12 cellular contexts compared by ENCODE assay signal in genomic region chr7:39085590-39086049, GRCh38.
DNase-seq lines count a peak whose midpoint lies in the region; ATAC-seq, FAIRE-seq and TF ChIP-seq lines count a peak whose summit lies in the region.
"Had no signal": no experiment of that assay in that cellular context is flagged by ENCODE, and none has a peak within 500 bp of the region (broad histone marks: within the 10 kb centered on the region; RNA-seq: fewer than 3 reads in every experiment).

No MANE protein-coding gene starts in this region.

- no peaks in the 10 kb centered on the region for H3K4me1 ChIP-seq in K562 (replicated peaks in 1 of 2; ENCODE audit: control insufficient read depth in 2 of 2, insufficient read depth in 2 of 2, low read length in 2 of 2)
- no peaks in the 10 kb centered on the region for H3K4me1 ChIP-seq in keratinocyte (ENCODE audit: control insufficient read depth, extremely low read depth, insufficient read depth, low read length)
- H3K4me1 ChIP-seq in naive thymus-derived CD4-positive, alpha-beta T cell (ENCODE audit: control insufficient read depth in 2 of 2, insufficient read depth in 2 of 2, low read length in 2 of 2): no peaks in the 10 kb centered on the region
- H3K4me1 ChIP-seq: gastrocnemius medialis had no signal

- H3K27ac ChIP-seq in K562 (ENCODE audit: extremely low read depth, low read depth, low read length) (no peak overlapping the region), keratinocyte (ENCODE audit: control insufficient read depth, insufficient read depth, low read length) (no peak overlapping the region)
- H3K27ac ChIP-seq in naive thymus-derived CD4-positive, alpha-beta T cell (ENCODE audit: low read depth, low read length): no peak overlapping the region
- H3K27ac ChIP-seq: gastrocnemius medialis had no signal

- H3K9ac ChIP-seq in K562 (ENCODE audit: insufficient read depth in 1 of 2, low read depth in 2 of 2, low read length in 2 of 2) (no peak overlapping the region), keratinocyte (ENCODE audit: control insufficient read depth, extremely low read depth, insufficient read depth, low read length) (no peak overlapping the region)

- peaks cover 10 to 25% (median 21%) of the 10 kb centered on the region in 5 donors for H3K27me3 Mint-ChIP-seq in naive thymus-derived CD4-positive, alpha-beta T cell

- H3K4me2 ChIP-seq in K562 (ENCODE audit: insufficient read depth, low read length) (peak overlapping the region; percentile 28; the same call in 1 of the 2 replicates), keratinocyte (ENCODE audit: control insufficient read depth, extremely low read depth, insufficient read depth, low read depth, low read length) (no peak overlapping the region)

- no peak for TF ChIP-seq EP300 in K562 (IDR thresholded peaks at IDR 0.05; ENCODE audit: low read length)

- H3K9me3 Mint-ChIP-seq in naive thymus-derived CD4-positive, alpha-beta T cell: peaks cover 0 to 5% (median 0%) of the 10 kb centered on the region in 11 donors
- H3K9me3 Mint-ChIP-seq: IgD-negative memory B cell had no signal

- DNase-seq in NCI-H1417 (lab: John Stamatoyannopoulos, UW): peak; percentile 81 to 96 (median 86)
- peak in 1 of 4 experiments; percentile 6 for DNase-seq in K562 (ENCODE audit: extremely low read depth in 1 of 4, low spot score in 3 of 4)
- no peak for DNase-seq in keratinocyte (ENCODE audit: low read depth, low spot score)
- DNase-seq in superior temporal gyrus (ENCODE audit: extremely low spot score): peak; percentile 46
- no peak for DNase-seq in naive thymus-derived CD4-positive, alpha-beta T cell
- no peak for DNase-seq in stimulated activated CD4-positive, alpha-beta T cell treated with anti-CD3 and anti-CD28 coated beads, Interleukin-4, amount 100 ng/mL, for 1 hour
- DNase-seq: activated naive CD4-positive, alpha-beta T cell; gastrocnemius medialis; SW 1271 had no signal

- H4K20me1 ChIP-seq in K562 (replicated peaks; ENCODE audit: control insufficient read depth, insufficient read depth, low read length) (no peaks in the 10 kb centered on the region), keratinocyte (ENCODE audit: control insufficient read depth, extremely low read depth, insufficient read depth, low read length) (no peaks in the 10 kb centered on the region)

- dilution Hi-C loops in keratinocyte (cut with MboI; ENCODE audit: extremely low pct_ligation_motif_present, low sequenced_read_pairs): no loop called here

- H2AFZ ChIP-seq in K562 (ENCODE audit: low read depth, low read length): no peak overlapping the region
- H2AFZ ChIP-seq in keratinocyte (ENCODE audit: control insufficient read depth, low read length): peak overlapping the region; percentile 44

- WGBS in K562 (ENCODE audit: insufficient coverage, low coverage, missing lambda C conversion rate): 5% methylated on average over 8 of the region's 11 CpGs

- FAIRE-seq in K562 (lab: Jason Lieb, UNC): no peak
- FAIRE-seq in keratinocyte (lab: Jason Lieb, UNC): no peak

- H3K9me3 ChIP-seq in K562 (replicated peaks; ENCODE audit: control insufficient read depth, insufficient read depth, low read depth, low read length) (no peaks in the 10 kb centered on the region), keratinocyte (ENCODE audit: control insufficient read depth, low read depth, low read length) (no peaks in the 10 kb centered on the region)
- H3K9me3 ChIP-seq in naive thymus-derived CD4-positive, alpha-beta T cell (ENCODE audit: control insufficient read depth in 2 of 3, low read length in 3 of 3): no peaks in the 10 kb centered on the region
- H3K9me3 ChIP-seq: gastrocnemius medialis had no signal

- intact Hi-C loops in K562 (cut with micrococcal nuclease): loop anchor here (10.0 kb wide), 1 partner anchor 151 kb away; no protein-coding TSS in a partner anchor
- intact Hi-C loops in naive thymus-derived CD4-positive, alpha-beta T cell (cut with micrococcal nuclease): no loop called here

- H3K4me3 Mint-ChIP-seq in naive thymus-derived CD4-positive, alpha-beta T cell: no peak overlapping the region

- H3K9me1 ChIP-seq in K562 (ENCODE audit: control insufficient read depth, insufficient read depth, low read length): no peaks in the 10 kb centered on the region
- H3K9me1 ChIP-seq in keratinocyte (ENCODE audit: control insufficient read depth, extremely low read depth, insufficient read depth, low read length): no peaks in the 10 kb centered on the region

- POLR2A ChIA-PET in K562 (lab: Yijun Ruan, JAX): interaction anchor here (0.6 to 1.8 kb wide), 3 partner anchors 10 to 90 kb away, joined by 3 to 8 read pairs (median 3); no protein-coding TSS in a partner anchor
- POLR2A ChIA-PET in naive thymus-derived CD4-positive, alpha-beta T cell (lab: Charles Lee): no interaction called here

- peaks cover 2 to 4% of the 10 kb centered on the region in 2 experiments; a peak in 4 of 5 replicates for H3K27me3 ChIP-seq in K562 (ENCODE audit: control insufficient read depth in 2 of 2, insufficient read depth in 2 of 2, low read length in 2 of 2)
- H3K27me3 ChIP-seq in keratinocyte (ENCODE audit: control insufficient read depth, extremely low read depth, insufficient read depth, low read length): peaks cover 8% of the 10 kb centered on the region
- H3K27me3 ChIP-seq in naive thymus-derived CD4-positive, alpha-beta T cell (ENCODE audit: control insufficient read depth in 2 of 2, insufficient read depth in 2 of 2, low read length in 2 of 2): no peaks in the 10 kb centered on the region
- H3K27me3 ChIP-seq: gastrocnemius medialis had no signal

- peaks cover 0 to 4% (median 0%) of the 10 kb centered on the region in 7 donors for H3K4me1 Mint-ChIP-seq in naive thymus-derived CD4-positive, alpha-beta T cell

- no TSS peak for BruUV-seq in K562 (replicated peaks; lab: Mats Ljungman, UMichigan)

- no peaks in the 10 kb centered on the region for H3K79me2 ChIP-seq in K562 (ENCODE audit: control insufficient read depth, insufficient read depth, low read length)
- no peaks in the 10 kb centered on the region for H3K79me2 ChIP-seq in keratinocyte (ENCODE audit: control insufficient read depth, insufficient read depth, low read length)

- TF ChIP-seq RAD21 in K562 (CRISPR knock-in tag; conservative IDR thresholded peaks at IDR 0.05 in 1 of 2, IDR thresholded peaks at IDR 0.05 in 1 of 2): no peak

- H3K4me3 ChIP-seq in K562 (no peak overlapping the region), keratinocyte (ENCODE audit: control insufficient read depth in 2 of 3, extremely low read depth in 1 of 3, insufficient read depth in 2 of 3, low read depth in 1 of 3, low read length in 3 of 3) (no peak overlapping the region)
- H3K4me3 ChIP-seq in naive thymus-derived CD4-positive, alpha-beta T cell (ENCODE audit: low read length): no peak overlapping the region

- ATAC-seq in K562 (peak; percentile 66), GM21786 (IDR thresholded peaks at IDR 0.05; ENCODE audit: unreplicated experiment) (no peak), GM18909 (IDR thresholded peaks at IDR 0.05; ENCODE audit: poor library complexity, unreplicated experiment) (no peak)
- no peak for ATAC-seq in naive thymus-derived CD4-positive, alpha-beta T cell

- in situ Hi-C loops in K562 (cut with MboI): no loop called here

- H3K27ac Mint-ChIP-seq in naive thymus-derived CD4-positive, alpha-beta T cell: no peak overlapping the region
- H3K27ac Mint-ChIP-seq: IgD-negative memory B cell had no signal

- CTCF ChIA-PET in K562 (lab: Yijun Ruan, JAX; ENCODE audit: low intra/inter-chr PET ratio): interaction anchor here (0.7 kb wide), 1 partner anchor 156 kb away, joined by 4 read pairs; no protein-coding TSS in a partner anchor
- CTCF ChIA-PET in naive thymus-derived CD4-positive, alpha-beta T cell (lab: Charles Lee): no interaction called here

- no peak for TF ChIP-seq POLR2A in K562 (conservative IDR thresholded peaks at IDR 0.05)

- H3K36me3 ChIP-seq in K562 (ENCODE audit: control insufficient read depth, insufficient read depth, low read length) (no peaks in the 10 kb centered on the region), keratinocyte (ENCODE audit: control insufficient read depth in 2 of 2, extremely low read depth in 1 of 2, insufficient read depth in 2 of 2, low read length in 2 of 2) (no peaks in the 10 kb centered on the region)
- H3K36me3 ChIP-seq in naive thymus-derived CD4-positive, alpha-beta T cell (ENCODE audit: control insufficient read depth in 2 of 3, insufficient read depth in 3 of 3, low read length in 3 of 3): no peaks in the 10 kb centered on the region
- H3K36me3 ChIP-seq: gastrocnemius medialis had no signal

- TF ChIP-seq CTCF in K562 (IDR thresholded peaks at IDR 0.05 in 2 of 3, conservative IDR thresholded peaks at IDR 0.05 in 1 of 3; ENCODE audit: insufficient read depth in 2 of 3, low read depth in 1 of 3, low read length in 3 of 3): no peak
- no peak for TF ChIP-seq CTCF in keratinocyte (optimal IDR thresholded peaks at IDR 0.05 in 1 of 3, IDR thresholded peaks at IDR 0.05 in 1 of 3, conservative IDR thresholded peaks at IDR 0.05 in 1 of 3; ENCODE audit: extremely low read depth in 1 of 3, insufficient read depth in 2 of 3, low read length in 3 of 3)

- no peaks in the 10 kb centered on the region for H3K36me3 Mint-ChIP-seq in naive thymus-derived CD4-positive, alpha-beta T cell
- H3K36me3 Mint-ChIP-seq: IgD-negative memory B cell had no signal

TF ChIP-seq in K562, 482 proteins besides CTCF, POLR2A, EP300 and RAD21 (continues in another document):
- TF ChIP-seq ZMIZ1 (IDR thresholded peaks at IDR 0.05; ENCODE audit: low read depth in 2 of 2, low read length in 2 of 2) (no peak), RNF2 (IDR thresholded peaks at IDR 0.05) (0 out of 2 replicates have a peak, but pooled peaks have one; percentile 38)

Comparison
In these comparisons a context has a peak if more than half of its experiments do, and no peak if none do; other contexts are left out.
1. DNase-seq: peak in NCI-H1417 (3 of 3) and superior temporal gyrus (single experiment); none in keratinocyte (single experiment), naive thymus-derived CD4-positive, alpha-beta T cell (0 of 9) and stimulated activated CD4-positive, alpha-beta T cell treated with anti-CD3 and anti-CD28 coated beads, Interleukin-4, amount 100 ng/mL, for 1 hour (single experiment).